Comparison of ENCODE assay signal across 8 cellular contexts in the genomic region with DNA sequence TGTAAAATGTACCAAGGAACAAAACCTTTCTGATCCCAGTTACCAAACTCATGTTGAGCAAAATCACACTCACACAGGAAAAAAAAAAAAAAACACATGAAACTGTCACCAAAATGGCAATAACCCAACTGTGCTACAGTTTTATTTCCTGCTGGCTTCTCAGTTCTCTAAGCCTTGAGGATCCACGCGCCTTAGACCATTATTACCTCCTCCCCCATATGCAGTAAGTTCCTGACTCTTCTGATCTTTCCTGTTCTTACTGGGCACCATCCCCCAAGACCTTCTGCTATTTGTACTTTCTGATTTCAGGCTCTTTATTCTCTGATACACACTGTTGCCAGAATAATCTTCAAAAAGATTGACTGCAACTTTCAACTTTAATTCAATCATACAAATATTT.
DNase-seq lines count a peak whose midpoint lies in the region; ATAC-seq, FAIRE-seq and TF ChIP-seq lines count a peak whose summit lies in the region.

No MANE protein-coding gene starts in this region.

- 44% methylated on average over 2 of the region's 2 CpGs for WGBS in K562 (ENCODE audit: insufficient coverage, low coverage, missing lambda C conversion rate)

- peaks cover 65% of the 10 kb centered on the region for H3K4me1 Mint-ChIP-seq in activated naive CD4-positive, alpha-beta T cell treated with anti-CD3 and anti-CD28 coated beads for 36 hours (ENCODE audit: low read depth)
- H3K4me1 Mint-ChIP-seq in natural killer cell treated with Interleukin-12 subunit alpha and Interleukin-12 subunit beta and Interleukin-15 and Interleukin-18, amount 100 ng/mL, for 72 hours (ENCODE audit: low read depth in 2 of 2): peaks cover 36 to 55% of the 10 kb centered on the region in 2 donors

- CTCF ChIA-PET in activated naive CD4-positive, alpha-beta T cell treated with anti-CD3 and anti-CD28 coated beads for 36 hours (lab: Charles Lee): interaction anchor here (1.7 to 1.9 kb wide), 2 partner anchors 10 to 25 kb away, joined by 5 to 9 read pairs; no protein-coding TSS in a partner anchor
- CTCF ChIA-PET in K562 (lab: Yijun Ruan, JAX; ENCODE audit: low intra/inter-chr PET ratio): no interaction called here

- no peaks in the 10 kb centered on the region for H3K9me3 ChIP-seq in K562 (replicated peaks; ENCODE audit: control insufficient read depth, insufficient read depth, low read depth, low read length)

- peaks cover 22% of the 10 kb centered on the region for H3K36me3 Mint-ChIP-seq in activated naive CD4-positive, alpha-beta T cell treated with anti-CD3 and anti-CD28 coated beads for 36 hours (ENCODE audit: low read depth)
- no peaks in the 10 kb centered on the region for H3K36me3 Mint-ChIP-seq in natural killer cell treated with Interleukin-12 subunit alpha and Interleukin-12 subunit beta and Interleukin-15 and Interleukin-18, amount 100 ng/mL, for 72 hours

- H3K36me3 ChIP-seq in K562 (ENCODE audit: control insufficient read depth, insufficient read depth, low read length): peaks cover 9% of the 10 kb centered on the region; the same call in 1 of the 3 replicates

- no peak overlapping the region for H2AFZ ChIP-seq in K562 (ENCODE audit: low read depth, low read length)

- POLR2A ChIA-PET in K562 (lab: Yijun Ruan, JAX): interaction anchor here (0.6 to 2.1 kb wide), 2 partner anchors 13 to 17 kb away, joined by 3 to 7 read pairs; no protein-coding TSS in a partner anchor

- no peaks in the 10 kb centered on the region for H3K27me3 Mint-ChIP-seq in activated naive CD4-positive, alpha-beta T cell treated with anti-CD3 and anti-CD28 coated beads for 36 hours (ENCODE audit: low read depth)
- H3K27me3 Mint-ChIP-seq in natural killer cell treated with Interleukin-12 subunit alpha and Interleukin-12 subunit beta and Interleukin-15 and Interleukin-18, amount 100 ng/mL, for 72 hours: no peaks in the 10 kb centered on the region

- no peaks in the 10 kb centered on the region for H3K9me1 ChIP-seq in K562 (ENCODE audit: control insufficient read depth, insufficient read depth, low read length)

- TF ChIP-seq CTCF in K562 (IDR thresholded peaks at IDR 0.05 in 2 of 3, conservative IDR thresholded peaks at IDR 0.05 in 1 of 3; ENCODE audit: insufficient read depth in 2 of 3, low read depth in 1 of 3, low read length in 3 of 3): no peak

- no peak overlapping the region for H3K4me2 ChIP-seq in K562 (ENCODE audit: insufficient read depth, low read length)

- in situ Hi-C loops in K562 (cut with MboI): no loop called here

- peak overlapping the region; percentile 83 for H3K27ac Mint-ChIP-seq in activated naive CD4-positive, alpha-beta T cell treated with anti-CD3 and anti-CD28 coated beads for 36 hours
- H3K27ac Mint-ChIP-seq in natural killer cell treated with Interleukin-12 subunit alpha and Interleukin-12 subunit beta and Interleukin-15 and Interleukin-18, amount 100 ng/mL, for 72 hours: peak overlapping the region; percentile 52 to 66

- H3K27ac ChIP-seq in K562 (ENCODE audit: extremely low read depth, low read depth, low read length): no peak overlapping the region

- peaks cover 12% of the 10 kb centered on the region for H4K20me1 ChIP-seq in K562 (replicated peaks; ENCODE audit: control insufficient read depth, insufficient read depth, low read length)

- peak overlapping the region; percentile 4 for H3K4me3 Mint-ChIP-seq in activated naive CD4-positive, alpha-beta T cell treated with anti-CD3 and anti-CD28 coated beads for 36 hours
- peak overlapping the region; percentile 73 for H3K4me3 Mint-ChIP-seq in natural killer cell treated with Interleukin-12 subunit alpha and Interleukin-12 subunit beta and Interleukin-15 and Interleukin-18, amount 100 ng/mL, for 72 hours

- TF ChIP-seq POLR2A in K562 (conservative IDR thresholded peaks at IDR 0.05): no peak

- TF ChIP-seq EP300 in K562 (IDR thresholded peaks at IDR 0.05; ENCODE audit: low read length): no peak

- no peaks in the 10 kb centered on the region for H3K79me2 ChIP-seq in K562 (ENCODE audit: control insufficient read depth, insufficient read depth, low read length)

- peaks cover 0 to 21% of the 10 kb centered on the region in 2 experiments; a peak in 3 of 5 replicates for H3K4me1 ChIP-seq in K562 (replicated peaks in 1 of 2; ENCODE audit: control insufficient read depth in 2 of 2, insufficient read depth in 2 of 2, low read length in 2 of 2)

- intact Hi-C loops in activated naive CD4-positive, alpha-beta T cell treated with anti-CD3 and anti-CD28 coated beads for 36 hours (cut with micrococcal nuclease): loop anchor here (1.0 to 10.0 kb wide), 9 partner anchors 12 to 477 kb away; a partner anchor contains a TSS
- intact Hi-C loops in K562 (cut with micrococcal nuclease): no loop called here

- H3K27me3 ChIP-seq in K562 (ENCODE audit: control insufficient read depth in 2 of 2, insufficient read depth in 2 of 2, low read length in 2 of 2): no peaks in the 10 kb centered on the region

- H3K4me3 ChIP-seq in K562: no peak overlapping the region

- 0 out of 3 replicates have a peak, but pooled peaks have one; percentile 30 for ATAC-seq in K562
- peak; percentile 76 to 80 for ATAC-seq in natural killer cell treated with Interleukin-12 subunit alpha and Interleukin-12 subunit beta and Interleukin-15 and Interleukin-18, amount 100 ng/mL, for 72 hours

- DNase-seq in activated naive CD4-positive, alpha-beta T cell treated with anti-CD3 and anti-CD28 coated beads for 36 hours: peak; percentile 61
- DNase-seq in activated naive CD4-positive, alpha-beta T cell (lab: John Stamatoyannopoulos, UW): no peak
- peak; percentile 47 for DNase-seq in HT1080 (ENCODE audit: low read depth)
- no peak for DNase-seq in K562 (ENCODE audit: extremely low read depth in 1 of 4, low spot score in 3 of 4)
- DNase-seq in natural killer cell treated with Interleukin-12 subunit alpha and Interleukin-12 subunit beta and Interleukin-15 and Interleukin-18, amount 100 ng/mL, for 72 hours (ENCODE audit: low spot score): no peak
- DNase-seq in OCI-M2 (lab: John Stamatoyannopoulos, UW; ENCODE audit: unreplicated experiment): no peak
- no peak for DNase-seq in inferior parietal cortex (ENCODE audit: extremely low spot score)
- DNase-seq in iPS-NIHi7 (ENCODE audit: extremely low spot score): no peak

- no peaks in the 10 kb centered on the region for H3K9me3 Mint-ChIP-seq in activated naive CD4-positive, alpha-beta T cell treated with anti-CD3 and anti-CD28 coated beads for 36 hours
- H3K9me3 Mint-ChIP-seq in natural killer cell treated with Interleukin-12 subunit alpha and Interleukin-12 subunit beta and Interleukin-15 and Interleukin-18, amount 100 ng/mL, for 72 hours: no peaks in the 10 kb centered on the region

- H3K9ac ChIP-seq in K562 (ENCODE audit: insufficient read depth in 1 of 2, low read depth in 2 of 2, low read length in 2 of 2): no peak overlapping the region

- TF ChIP-seq RAD21 in K562 (CRISPR knock-in tag; conservative IDR thresholded peaks at IDR 0.05 in 1 of 2, IDR thresholded peaks at IDR 0.05 in 1 of 2): no peak

- no TSS peak for BruUV-seq in K562 (replicated peaks; lab: Mats Ljungman, UMichigan)

- no peak for FAIRE-seq in K562 (lab: Jason Lieb, UNC)

TF ChIP-seq in K562, 482 proteins besides CTCF, POLR2A, EP300 and RAD21:
- no peak for TF ChIP-seq KDM1A (IDR thresholded peaks at IDR 0.05)

Comparison
In these comparisons a context has a peak if more than half of its experiments do, and no peak if none do; other contexts are left out.
1. DNase-seq: peak in activated naive CD4-positive, alpha-beta T cell treated with anti-CD3 and anti-CD28 coated beads for 36 hours (single experiment) and HT1080 (single experiment); none in activated naive CD4-positive, alpha-beta T cell (0 of 4), K562 (0 of 4), natural killer cell treated with Interleukin-12 subunit alpha and Interleukin-12 subunit beta and Interleukin-15 and Interleukin-18, amount 100 ng/mL, for 72 hours (single experiment), OCI-M2 (single experiment), inferior parietal cortex (single experiment) and iPS-NIHi7 (single experiment).